Comparison of ENCODE assay signal across 9 cellular contexts in genomic region chr7:43112088-43112940, GRCh38. TPM values are rescaled to one million over a fixed set of nuclear protein-coding genes. Genes with fewer than 3 reads are reported as not detected.
A peak's percentile ranks its signal among the peaks of the same experiment; 100 is the strongest.
DNase-seq lines count a peak whose midpoint lies in the region; ATAC-seq, FAIRE-seq and TF ChIP-seq lines count a peak whose summit lies in the region.
"Had no signal": no experiment of that assay in that cellular context is flagged by ENCODE, and none has a peak within 500 bp of the region (broad histone marks: within the 10 kb centered on the region; RNA-seq: fewer than 3 reads in every experiment).

HECW1 (plus strand) TSS chr7:43112647; CDS start chr7:43243906, 131,259 bp downstream.

- H4K20me1 ChIP-seq in GM12878 (ENCODE audit: control insufficient read depth, insufficient read depth) = no peaks in the 10 kb centered on the region

- no peak for DNase-seq in left ventricle myocardium inferior
- DNase-seq in right atrium auricular region (ENCODE audit: low spot score) = no peak
- DNase-seq in GM12878 (ENCODE audit: low read depth, low spot score) = no peak
- no peak for DNase-seq in right lobe of liver
- DNase-seq in uterus = no peak
- DNase-seq in immature natural killer cell = no peak
- no peak for DNase-seq in AML-193 (lab: John Stamatoyannopoulos, UW)
- DNase-seq in NCI-H2029 treated with DMSO at 0.1 percent for 48 hours (lab: John Stamatoyannopoulos, UW) = no peak
- DNase-seq: activated B cell treated with CpG ODN at 0.5 μM for 24 hours had no signal

- TF ChIP-seq POLR2A in GM12878 (IDR thresholded peaks at IDR 0.05; ENCODE audit: low read depth, low read length) (no peak), right lobe of liver (IDR thresholded peaks at IDR 0.05) (no peak), uterus (IDR thresholded peaks at IDR 0.05) (no peak)

- RAD21 ChIA-PET in GM12878 (lab: Charles Lee; ENCODE audit: unreplicated experiment) = no interaction called here

- no peak within 1 kb of the TSS for H3K9ac ChIP-seq in GM12878 (ENCODE audit: control insufficient read depth, insufficient read depth, low read length)

- H3K4me1 Mint-ChIP-seq in immature natural killer cell = peaks cover 0 to 1% of the 10 kb centered on the region in 2 donors

- no peaks in the 10 kb centered on the region for H3K36me3 Mint-ChIP-seq in immature natural killer cell

- no peaks in the 10 kb centered on the region for H3K9me3 Mint-ChIP-seq in immature natural killer cell
- H3K9me3 Mint-ChIP-seq: activated B cell treated with CpG ODN at 0.5 μM for 24 hours had no signal

- TF ChIP-seq CTCF in left ventricle myocardium inferior (IDR thresholded peaks at IDR 0.05; ENCODE audit: borderline replicate concordance) (no peak), right atrium auricular region (IDR thresholded peaks at IDR 0.05) (no peak), GM12878 (IDR thresholded peaks at IDR 0.05 in 2 of 3, conservative IDR thresholded peaks at IDR 0.05 in 1 of 3; ENCODE audit: control insufficient read depth in 2 of 3, extremely low read depth in 1 of 3, insufficient read depth in 1 of 3, low read depth in 3 of 3, low read length in 3 of 3) (no peak; a peak in 1 of 6 replicates), right lobe of liver (IDR thresholded peaks at IDR 0.05) (no peak), uterus (IDR thresholded peaks at IDR 0.05) (no peak)

- peak within 1 kb of the TSS in 1 of 5 donors; percentile 15 for H3K4me3 Mint-ChIP-seq in immature natural killer cell
- H3K4me3 Mint-ChIP-seq: activated B cell treated with CpG ODN at 0.5 μM for 24 hours had no signal

- no TSS peak for BruUV-seq in GM12878 (replicated peaks; lab: Mats Ljungman, UMichigan)

- peaks cover 3 to 41% (median 13%) of the 10 kb centered on the region in 3 donors for H3K27me3 Mint-ChIP-seq in immature natural killer cell (ENCODE audit: low read depth in 3 of 3)

- H3K4me1 ChIP-seq in left ventricle myocardium inferior (peaks cover 21% of the 10 kb centered on the region), right atrium auricular region (peaks cover 0 to 18% of the 10 kb centered on the region in 2 donors), GM12878 (ENCODE audit: control insufficient read depth, insufficient read depth, low read length) (no peaks in the 10 kb centered on the region; the same call in 1 of the 2 replicates), right lobe of liver (peaks cover 0 to 10% (median 0%) of the 10 kb centered on the region in 4 donors), uterus (peaks cover 0 to 17% of the 10 kb centered on the region in 2 donors)

- H3K9me3 ChIP-seq in left ventricle myocardium inferior (replicated peaks) (no peaks in the 10 kb centered on the region), right atrium auricular region (no peaks in the 10 kb centered on the region), GM12878 (replicated peaks; ENCODE audit: control insufficient read depth, insufficient read depth, low read length) (no peaks in the 10 kb centered on the region), right lobe of liver (no peaks in the 10 kb centered on the region), uterus (no peaks in the 10 kb centered on the region)

- H3K79me2 ChIP-seq in GM12878 (ENCODE audit: control insufficient read depth, insufficient read depth, low read length) = no peaks in the 10 kb centered on the region

- no peak for TF ChIP-seq RAD21 in GM12878 (IDR thresholded peaks at IDR 0.05; ENCODE audit: insufficient read depth, low read depth, low read length)

- CTCF ChIA-PET in GM12878 (lab: Yijun Ruan, JAX) = interaction anchor here (1.9 to 2.2 kb wide), 2 partner anchors 171 kb away, joined by 4 to 11 read pairs; no protein-coding TSS in a partner anchor

- H3K27ac Mint-ChIP-seq in immature natural killer cell = no peak within 1 kb of the TSS
- H3K27ac Mint-ChIP-seq: activated B cell treated with CpG ODN at 0.5 μM for 24 hours had no signal

- ATAC-seq in GM12878 (peak; percentile 47), right lobe of liver (peak in 1 of 4 donors; percentile 9)

- intact Hi-C loops in left ventricle myocardium inferior (cut with micrococcal nuclease) = no loop called here
- intact Hi-C loops in GM12878 (cut with micrococcal nuclease; ENCODE audit: unreplicated experiment) = loop anchor here (5.0 kb wide), 1 partner anchor 150 kb away; no protein-coding TSS in a partner anchor
- intact Hi-C loops in right lobe of liver (cut with DNase I) = no loop called here
- intact Hi-C loops in uterus (cut with DNase I; ENCODE audit: low total_unique reads) = no loop called here

- POLR2A ChIA-PET in GM12878 (lab: Charles Lee) = no interaction called here

- WGBS in GM12878 (ENCODE audit: insufficient coverage, insufficient replicate concordance, low lambda C conversion rate, missing lambda C conversion rate) = 23% methylated on average over 38 of the region's 59 CpGs
- 8% methylated on average over 12 of the region's 59 CpGs for WGBS in right lobe of liver (ENCODE audit: insufficient coverage, low coverage, low lambda C conversion rate, missing lambda C conversion rate)

- in situ Hi-C loops in GM12878 (cut with MboI) = no loop called here

- FAIRE-seq in GM12878 (lab: Jason Lieb, UNC) = no peak

- H3K4me3 ChIP-seq in left ventricle myocardium inferior (peak within 1 kb of the TSS; percentile 64), right atrium auricular region (peak within 1 kb of the TSS in 1 of 2 donors; percentile 43), GM12878 (peak within 1 kb of the TSS; percentile 55; the same call in 1 of the 2 replicates), right lobe of liver (peak within 1 kb of the TSS in 2 of 3 donors; percentile 16 to 24), uterus (peak within 1 kb of the TSS; percentile 21 to 27)

- H2AFZ ChIP-seq in GM12878 (ENCODE audit: control insufficient read depth, low read depth, low read length) = peak within 1 kb of the TSS; percentile 7; the same call in 1 of the 2 replicates

- peaks cover 92% of the 10 kb centered on the region for H3K27me3 ChIP-seq in left ventricle myocardium inferior (ENCODE audit: low read depth)
- peaks cover 13 to 22% of the 10 kb centered on the region in 2 donors for H3K27me3 ChIP-seq in right atrium auricular region
- peaks cover 3 to 13% of the 10 kb centered on the region in 2 experiments for H3K27me3 ChIP-seq in GM12878 (replicated peaks in 1 of 2; ENCODE audit: control insufficient read depth in 2 of 2, insufficient read depth in 2 of 2, low read length in 1 of 2)
- H3K27me3 ChIP-seq in right lobe of liver = peaks cover 0 to 27% of the 10 kb centered on the region in 2 donors
- H3K27me3 ChIP-seq in uterus = peaks cover 11 to 67% of the 10 kb centered on the region in 2 donors

- no peak for TF ChIP-seq EP300 in GM12878 (IDR thresholded peaks at IDR 0.05; ENCODE audit: borderline replicate concordance in 1 of 2, control insufficient read depth in 1 of 2, low read depth in 2 of 2, low read length in 2 of 2)

- H3K36me3 ChIP-seq in left ventricle myocardium inferior (no peaks in the 10 kb centered on the region), right atrium auricular region (no peaks in the 10 kb centered on the region), GM12878 (ENCODE audit: control insufficient read depth in 2 of 2, insufficient read depth in 2 of 2, low read length in 1 of 2) (no peaks in the 10 kb centered on the region), right lobe of liver (no peaks in the 10 kb centered on the region), uterus (no peaks in the 10 kb centered on the region)

- H3K27ac ChIP-seq in left ventricle myocardium inferior (replicated peaks) (no peak within 1 kb of the TSS), right atrium auricular region (no peak within 1 kb of the TSS), GM12878 (ENCODE audit: control insufficient read depth, insufficient read depth) (no peak within 1 kb of the TSS), right lobe of liver (no peak within 1 kb of the TSS), uterus (no peak within 1 kb of the TSS)

- SMC1A ChIA-PET in GM12878 (lab: Charles Lee; ENCODE audit: uncharacterized antibody, unreplicated experiment) = interaction anchor here (0.7 to 2.9 kb wide), 6 partner anchors 10 to 171 kb away, joined by 3 to 14 read pairs (median 4); no protein-coding TSS in a partner anchor

- H3K4me2 ChIP-seq in GM12878 (ENCODE audit: control insufficient read depth, insufficient read depth) = peak within 1 kb of the TSS; percentile 72

TF ChIP-seq in GM12878, 131 proteins besides CTCF, POLR2A, EP300 and RAD21 (continues in another document):
- TF ChIP-seq GABPA (IDR thresholded peaks at IDR 0.05; ENCODE audit: low read depth) (no peak), BHLHE40 (IDR thresholded peaks at IDR 0.05; ENCODE audit: borderline replicate concordance in 1 of 2, low read depth in 2 of 2, low read length in 1 of 2) (peak in 1 of 2 experiments; percentile 68; a peak in 2 of 4 replicates)

RNA-seq across cellular contexts. Expression of gene HECW1, which starts in this region (rescaled TPM):
- total RNA-seq in left ventricle myocardium inferior (not detected), right atrium auricular region (under 1 TPM in 1 of 2 donors, not detected in 1; 0.04 TPM), GM12878 (2014; rRNA removed) (under 0.01 and 0.05 TPM in 2 replicates), GM12878 (2014; rRNA removed; fragmentation: Illumina TruSeq; extraction: Trizol) (0.04 TPM in 1 of 2 replicates, not detected in the other), GM12878 (2021) (0.21 and 0.31 TPM in 2 replicates), right lobe of liver (under 1 TPM in 5 of 6 experiments, not detected in 1; 0.02 to 0.87 (median 0.09) TPM), uterus (under 1 TPM in 1 of 4 donors, not detected in 3; 0.28 TPM)
- 12.1 and 14.3 TPM in 2 replicates for total RNA-seq in GM12878 (2013; cell fraction: nucleolus; rRNA removed)
- not detected for polyA plus RNA-seq in GM12878 (2011; ENCODE audit: low read depth)
- polyA plus RNA-seq in GM12878 (2011; rRNA removed) (0.23 and 0.24 TPM in 2 replicates), GM12878 (2014; fragmentation: Illumina TruSeq; extraction: Trizol) (0.03 TPM in 1 of 2 replicates, not detected in the other), GM12878 (2014; fragmentation: Nextera tagmentation; extraction: Ambion mirVana) (under 1 TPM in 1 of 2 experiments, not detected in 1; 0.02 TPM), GM12878 (2014; rRNA removed) (0.06 TPM in 1 of 2 replicates, not detected in the other), GM12878 (2016; fragmentation: Nextera tagmentation; extraction: Ambion mirVana) (not detected), immature natural killer cell (not detected)
- polyA plus RNA-seq in GM12878 (2011; cell fraction: cytosol; rRNA removed) = 0.08 and 0.12 TPM in 2 replicates
- 0.78 and 1.4 TPM in 2 replicates for polyA plus RNA-seq in GM12878 (2011; cell fraction: nucleus; rRNA removed)
- polyA plus RNA-seq in GM12878 (2012) = 0.01 TPM in 1 of 2 replicates, not detected in the other
- 0.88 TPM in 2 replicates for polyA minus RNA-seq in GM12878 (2011; rRNA and poly(A)+ RNA removed)
- 0.31 TPM in 1 of 2 replicates, not detected in the other for polyA minus RNA-seq in GM12878 (2011; cell fraction: cytosol; rRNA and poly(A)+ RNA removed)
- polyA minus RNA-seq in GM12878 (2011; cell fraction: nucleus; rRNA and poly(A)+ RNA removed) = 1.8 and 2.8 TPM in 2 replicates
- total RNA-seq: activated B cell treated with CpG ODN at 0.5 μM for 24 hours had no signal
